8 cellular contexts compared by ENCODE assay signal in genomic region chr11:34250732-34251639, GRCh38.
DNase-seq lines count a peak whose midpoint lies in the region; ATAC-seq lines count a peak whose summit lies in the region.

No MANE protein-coding gene starts in this region.

- peak; percentile 83 for ATAC-seq in GM19351 (IDR thresholded peaks at IDR 0.05; ENCODE audit: unreplicated experiment)
- peak; percentile 84 for ATAC-seq in HG03439 (IDR thresholded peaks at IDR 0.05; ENCODE audit: unreplicated experiment)

- peaks cover 17% of the 10 kb centered on the region for H3K4me1 ChIP-seq in ACC112 (ENCODE audit: control insufficient read depth, insufficient read depth, low read length, unreplicated experiment)

- peak overlapping the region; percentile 13 for H3K4me3 ChIP-seq in ACC112 (ENCODE audit: low read depth, low read length)

- H3K79me2 ChIP-seq in ACC112 (ENCODE audit: control insufficient read depth, insufficient read depth, low read length, unreplicated experiment): no peaks in the 10 kb centered on the region

- peak overlapping the region; percentile 44 for H3K27ac ChIP-seq in ACC112 (ENCODE audit: low read depth, low read length)

- no peaks in the 10 kb centered on the region for H3K36me3 ChIP-seq in ACC112 (ENCODE audit: insufficient read depth, low read length)

- no peak overlapping the region for H2AFZ ChIP-seq in ACC112 (ENCODE audit: low read length, unreplicated experiment)

- DNase-seq in SW480 (ENCODE audit: low spot score) (peak; percentile 91), iPS-NIHi11 (ENCODE audit: low spot score) (peak; percentile 66), NCI-H1694 (lab: John Stamatoyannopoulos, UW) (no peak)
- DNase-seq in activated naive CD8-positive, alpha-beta T cell treated with anti-CD3 and anti-CD28 coated beads, Interleukin-2, amount 50 U/mL, for 16 hours (ENCODE audit: low read depth, low spot score): peak; percentile 29
- peak; percentile 59 to 61 for DNase-seq in stimulated activated CD4-positive, alpha-beta T cell treated with anti-CD3 and anti-CD28 coated beads, Interleukin-15, amount 100 ng/mL, for 48 hours (ENCODE audit: low read depth in 2 of 2)

- H3K27me3 ChIP-seq in ACC112 (ENCODE audit: insufficient read depth, low read length): no peaks in the 10 kb centered on the region
